In the genomic region with DNA sequence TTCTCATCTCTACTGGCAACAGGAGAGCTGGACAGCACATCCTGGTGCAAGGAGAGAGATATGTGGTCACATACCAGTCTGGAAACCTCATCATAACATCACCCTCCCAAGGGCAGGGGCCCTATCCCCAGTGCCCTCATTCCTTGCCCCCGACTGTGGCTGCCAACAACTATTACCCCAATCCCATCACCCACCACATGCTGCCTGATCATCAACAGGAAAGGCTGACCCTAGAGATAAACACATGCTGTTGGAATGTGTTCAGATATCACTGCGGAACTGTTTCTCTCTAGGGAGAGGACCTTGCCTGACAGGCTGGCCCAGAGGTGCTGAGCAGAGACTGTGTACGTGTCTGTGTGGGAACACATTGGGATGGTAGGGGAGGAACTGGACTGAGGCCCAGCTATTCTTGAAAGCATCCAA, we compare ENCODE assay signal across 12 cellular contexts. TPM values are rescaled to one million over a fixed set of nuclear protein-coding genes. Genes with fewer than 3 reads are reported as not detected.
A peak's percentile ranks its signal among the peaks of the same experiment; 100 is the strongest.
DNase-seq lines count a peak whose midpoint lies in the region; FAIRE-seq lines count a peak whose summit lies in the region.
"Had no signal": no experiment of that assay in that cellular context is flagged by ENCODE, and none has a peak within 500 bp of the region (broad histone marks: within the 10 kb centered on the region; RNA-seq: fewer than 3 reads in every experiment).

No MANE protein-coding gene starts in this region.

- no peak for FAIRE-seq in small intestine (lab: Jason Lieb, UNC)

- no peak overlapping the region for H2BK120ac ChIP-seq in trophoblast cell (ENCODE audit: insufficient read depth, low read length, poor library complexity)

- H3K27me3 Mint-ChIP-seq in activated T-helper 2 cell treated with anti-CD3 and anti-CD28 coated beads, Interferon-gamma antibody, Interleukin-2, Interleukin-4, amounts not matched to agents 10 μg/mL and 5 μg/mL and 100 μg/mL, durations not matched to agents 14 hours and 24 hours and 36 hours (ENCODE audit: low read depth) = peaks cover 34% of the 10 kb centered on the region

- no peaks in the 10 kb centered on the region for H3K79me1 ChIP-seq in trophoblast cell (ENCODE audit: low read length)

- H3K4me3 ChIP-seq in trophoblast cell (ENCODE audit: low read depth, low read length) = no peak overlapping the region
- H3K4me3 ChIP-seq in small intestine (ENCODE audit: low read depth in 1 of 2, low read length in 2 of 2) = no peak overlapping the region
- H3K4me3 ChIP-seq: stomach had no signal

- peaks cover 1% of the 10 kb centered on the region for H3K9me3 ChIP-seq in trophoblast cell (ENCODE audit: insufficient read depth, low read depth, low read length)
- no peaks in the 10 kb centered on the region for H3K9me3 ChIP-seq in small intestine (ENCODE audit: control insufficient read depth, low read depth)
- H3K9me3 ChIP-seq: stomach had no signal

- H3K27me3 ChIP-seq in trophoblast cell (ENCODE audit: insufficient read depth, low read length) = peaks cover 19% of the 10 kb centered on the region
- H3K27me3 ChIP-seq in small intestine (ENCODE audit: control insufficient read depth in 2 of 2, insufficient read depth in 2 of 2, low read length in 2 of 2) = no peaks in the 10 kb centered on the region

- no peak overlapping the region for H3K4ac ChIP-seq in trophoblast cell (ENCODE audit: low read depth, low read length)

- intact Hi-C loops in activated T-helper 2 cell treated with anti-CD3 and anti-CD28 coated beads, Interferon-gamma antibody, Interleukin-2, Interleukin-4, amounts not matched to agents 10 μg/mL and 5 μg/mL and 100 μg/mL, durations not matched to agents 14 hours and 24 hours and 36 hours (cut with micrococcal nuclease) = loop anchor here (10.0 kb wide), 1 partner anchor 1069 kb away; the partner anchor contains the start of gene KCNA3

- no peak overlapping the region for H3K4me3 Mint-ChIP-seq in activated T-helper 2 cell treated with anti-CD3 and anti-CD28 coated beads, Interferon-gamma antibody, Interleukin-2, Interleukin-4, amounts not matched to agents 10 μg/mL and 5 μg/mL and 100 μg/mL, durations not matched to agents 14 hours and 24 hours and 36 hours (ENCODE audit: low read depth)
- H3K4me3 Mint-ChIP-seq: immature natural killer cell had no signal

- H3K14ac ChIP-seq in trophoblast cell (ENCODE audit: low read length) = no peak overlapping the region

- no peak overlapping the region for H3K18ac ChIP-seq in trophoblast cell (ENCODE audit: low read length)

- H2BK5ac ChIP-seq in trophoblast cell (ENCODE audit: low read depth, low read length, poor library complexity) = no peak overlapping the region

- no peaks in the 10 kb centered on the region for H3K36me3 Mint-ChIP-seq in activated T-helper 2 cell treated with anti-CD3 and anti-CD28 coated beads, Interferon-gamma antibody, Interleukin-2, Interleukin-4, amounts not matched to agents 10 μg/mL and 5 μg/mL and 100 μg/mL, durations not matched to agents 14 hours and 24 hours and 36 hours (ENCODE audit: low read depth)
- H3K36me3 Mint-ChIP-seq: immature natural killer cell had no signal

- H3K27ac Mint-ChIP-seq in activated T-helper 2 cell treated with anti-CD3 and anti-CD28 coated beads, Interferon-gamma antibody, Interleukin-2, Interleukin-4, amounts not matched to agents 10 μg/mL and 5 μg/mL and 100 μg/mL, durations not matched to agents 14 hours and 24 hours and 36 hours = no peak overlapping the region
- H3K27ac Mint-ChIP-seq: brain, immature natural killer cell had no signal

- no peaks in the 10 kb centered on the region for H3K79me2 ChIP-seq in trophoblast cell (ENCODE audit: control insufficient read depth, insufficient read depth, low read length, poor library complexity)

- peaks cover 19% of the 10 kb centered on the region for H3K4me1 Mint-ChIP-seq in activated T-helper 2 cell treated with anti-CD3 and anti-CD28 coated beads, Interferon-gamma antibody, Interleukin-2, Interleukin-4, amounts not matched to agents 10 μg/mL and 5 μg/mL and 100 μg/mL, durations not matched to agents 14 hours and 24 hours and 36 hours (ENCODE audit: low read depth)

- peak; percentile 24 for DNase-seq in GM04504 (ENCODE audit: low read depth)
- peak; percentile 33 for DNase-seq in activated CD8-positive, alpha-beta memory T cell treated with anti-CD3 and anti-CD28 coated beads, Interleukin-2, amount 50 U/mL, for 48 hours
- DNase-seq in glomerular visceral epithelial cell (ENCODE audit: extremely low spot score) = peak; percentile 48
- DNase-seq in trophoblast cell = peak; percentile 61 to 72
- no peak for DNase-seq in HK-2 (ENCODE audit: unreplicated experiment)
- DNase-seq in T-helper 9 cell = no peak
- DNase-seq in small intestine = no peak
- DNase-seq in activated T-helper 2 cell treated with anti-CD3 and anti-CD28 coated beads, Interferon-gamma antibody, Interleukin-2, Interleukin-4, amounts not matched to agents 10 μg/mL and 5 μg/mL and 100 μg/mL, durations not matched to agents 14 hours and 24 hours and 36 hours (ENCODE audit: low spot score) = no peak
- DNase-seq: immature natural killer cell, stomach had no signal

- H3K9me3 Mint-ChIP-seq in activated T-helper 2 cell treated with anti-CD3 and anti-CD28 coated beads, Interferon-gamma antibody, Interleukin-2, Interleukin-4, amounts not matched to agents 10 μg/mL and 5 μg/mL and 100 μg/mL, durations not matched to agents 14 hours and 24 hours and 36 hours = no peaks in the 10 kb centered on the region
- H3K9me3 Mint-ChIP-seq: immature natural killer cell had no signal

- no peak overlapping the region for H2AFZ ChIP-seq in trophoblast cell (ENCODE audit: insufficient read depth, low read length, poor library complexity)

- no peak overlapping the region for H4K12ac ChIP-seq in trophoblast cell (ENCODE audit: low read depth, low read length)

- H3K23ac ChIP-seq in trophoblast cell (ENCODE audit: low read length) = no peak overlapping the region

- H3K36me3 ChIP-seq in trophoblast cell (ENCODE audit: control insufficient read depth in 1 of 2, insufficient read depth in 2 of 2, low read length in 2 of 2) (no peaks in the 10 kb centered on the region), small intestine (ENCODE audit: control insufficient read depth in 2 of 2, insufficient read depth in 2 of 2, low read length in 2 of 2) (no peaks in the 10 kb centered on the region)
- H3K36me3 ChIP-seq: stomach had no signal

- no peak overlapping the region for H3K9ac ChIP-seq in trophoblast cell (ENCODE audit: low read length)

- WGBS in trophoblast cell (ENCODE audit: extremely low coverage, insufficient coverage, insufficient read length) = no CpG with 5 or more reads among the region's 3 CpGs
- whole genome bisulfite sequencing in small intestine, 3 donors = 61 to 70% (median 63%) methylated on average over 3 of the region's 3 CpGs

- no peak overlapping the region for H2AK5ac ChIP-seq in trophoblast cell (ENCODE audit: low read length)

- H3K4me1 ChIP-seq in trophoblast cell (ENCODE audit: control insufficient read depth in 1 of 2, insufficient read depth in 2 of 2, low read length in 2 of 2) (peaks cover 10 to 11% of the 10 kb centered on the region in 2 experiments), small intestine (ENCODE audit: control insufficient read depth in 2 of 2, insufficient read depth in 1 of 2, low read depth in 1 of 2, low read length in 1 of 2) (no peaks in the 10 kb centered on the region)

- no peak overlapping the region for H2BK12ac ChIP-seq in trophoblast cell (ENCODE audit: low read length)

- H3K4me2 ChIP-seq in trophoblast cell (ENCODE audit: low read length) = no peak overlapping the region

- H4K8ac ChIP-seq in trophoblast cell (ENCODE audit: low read depth, low read length) = no peak overlapping the region

- no peak overlapping the region for H3K27ac ChIP-seq in trophoblast cell (ENCODE audit: low read depth, low read length)
- no peak overlapping the region for H3K27ac ChIP-seq in small intestine (ENCODE audit: low read depth in 1 of 2, low read length in 1 of 2)
- H3K27ac ChIP-seq: epithelial cell of prostate, stomach had no signal

- H4K91ac ChIP-seq in trophoblast cell (ENCODE audit: low read depth, low read length) = no peak overlapping the region

RNA-seq across cellular contexts. Expression of gene INKA2, which starts 4.5 kb away (rescaled TPM):
- 0.73 and 0.79 TPM in 2 replicates for polyA plus RNA-seq in trophoblast cell (2013)
- 1 to 10 TPM in 1 of 3 donors, under 1 TPM in 2; 0.22 to 2.2 (median 0.27) TPM for polyA plus RNA-seq in small intestine
- 0.43 and 2.2 TPM in 2 replicates for total RNA-seq in activated T-helper 2 cell treated with anti-CD3 and anti-CD28 coated beads, Interferon-gamma antibody, Interleukin-2, Interleukin-4, amounts not matched to agents 10 μg/mL and 5 μg/mL and 100 μg/mL, durations not matched to agents 14 hours and 24 hours and 36 hours

RNA-seq across cellular contexts. Expression of gene DDX20, which starts 12.0 kb away (rescaled TPM):
- polyA plus RNA-seq in trophoblast cell (2013) = 9.1 and 9.7 TPM in 2 replicates
- 1 to 10 TPM; 3.0 to 6.1 (median 3.6) TPM for polyA plus RNA-seq in small intestine
- total RNA-seq in activated T-helper 2 cell treated with anti-CD3 and anti-CD28 coated beads, Interferon-gamma antibody, Interleukin-2, Interleukin-4, amounts not matched to agents 10 μg/mL and 5 μg/mL and 100 μg/mL, durations not matched to agents 14 hours and 24 hours and 36 hours = 18.6 and 20.0 TPM in 2 replicates

Comparison
In these comparisons a context has a peak if more than half of its experiments do, and no peak if none do; other contexts are left out.
1. DNase-seq: peak in GM04504 (single experiment), activated CD8-positive, alpha-beta memory T cell treated with anti-CD3 and anti-CD28 coated beads, Interleukin-2, amount 50 U/mL, for 48 hours (single experiment), glomerular visceral epithelial cell (single experiment) and trophoblast cell (2 of 2); none in HK-2 (single experiment), T-helper 9 cell (single experiment), small intestine (single experiment) and activated T-helper 2 cell treated with anti-CD3 and anti-CD28 coated beads, Interferon-gamma antibody, Interleukin-2, Interleukin-4, amounts not matched to agents 10 μg/mL and 5 μg/mL and 100 μg/mL, durations not matched to agents 14 hours and 24 hours and 36 hours (single experiment).